11 cellular contexts compared by ENCODE assay signal in the genomic region with DNA sequence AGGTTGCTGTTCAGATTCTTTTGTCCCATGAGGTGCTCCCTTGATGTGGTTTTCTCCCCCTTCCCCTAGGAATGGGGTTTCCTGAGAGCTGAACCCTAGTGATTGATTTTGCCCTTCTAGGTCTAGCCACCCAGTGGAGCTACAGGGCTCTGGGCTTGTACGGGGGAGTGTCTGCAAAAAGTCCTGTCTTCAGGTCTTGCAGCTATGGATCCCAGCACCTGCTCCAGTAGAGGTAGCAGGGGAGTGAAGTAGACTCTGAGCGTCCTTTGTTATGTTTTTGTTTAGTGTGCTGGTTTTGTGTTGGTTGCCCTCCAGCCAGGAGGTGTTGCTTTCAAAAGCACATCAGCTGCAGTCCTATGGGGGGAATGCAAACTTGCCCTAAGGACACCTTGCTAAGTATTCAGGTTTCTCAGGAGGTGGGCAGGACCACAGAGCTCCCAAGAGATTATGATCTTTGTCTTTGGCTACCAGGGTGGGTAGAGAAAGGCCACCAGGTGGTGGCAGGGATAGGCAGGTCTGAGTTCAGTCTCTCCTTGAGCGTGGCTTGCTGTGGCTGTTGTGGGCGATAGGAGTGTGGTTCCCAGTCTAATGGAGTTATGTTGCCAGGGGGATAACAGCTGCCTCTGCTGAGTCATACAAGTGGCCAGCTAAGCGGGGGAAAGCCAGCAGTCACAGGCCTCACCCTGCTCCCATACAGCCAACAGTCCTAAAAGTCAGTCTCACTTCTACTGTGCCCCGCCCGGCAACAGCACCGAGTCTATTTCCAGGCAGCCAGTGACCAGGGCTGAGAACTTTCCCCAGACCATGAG.
DNase-seq lines count a peak whose midpoint lies in the region; ATAC-seq and TF ChIP-seq lines count a peak whose summit lies in the region.
"Had no signal": no experiment of that assay in that cellular context is flagged by ENCODE, and none has a peak within 500 bp of the region (broad histone marks: within the 10 kb centered on the region; RNA-seq: fewer than 3 reads in every experiment).

No MANE protein-coding gene starts in this region.

- no peaks in the 10 kb centered on the region for H3K36me3 ChIP-seq in tibial artery

- intact Hi-C loops in tibial artery (cut with DNase I; ENCODE audit: low total_unique reads) = no loop called here

- H3K27ac ChIP-seq in RWPE1 (peak overlapping the region; percentile 52), tibial artery (peak overlapping the region in 1 of 2 donors; percentile 30)
- H3K27ac ChIP-seq: C4-2B, HL-60 had no signal

- TF ChIP-seq CTCF in RWPE1 (conservative IDR thresholded peaks at IDR 0.05; ENCODE audit: low read depth) = no peak
- TF ChIP-seq CTCF in fibroblast of villous mesenchyme (IDR thresholded peaks at IDR 0.05; ENCODE audit: insufficient read depth, low read depth, low read length) = no peak
- no peak for TF ChIP-seq CTCF in tibial artery (IDR thresholded peaks at IDR 0.05)

- ATAC-seq in GM18502 (IDR thresholded peaks at IDR 0.05; ENCODE audit: poor library complexity, unreplicated experiment) (no peak), HG03342 (IDR thresholded peaks at IDR 0.05; ENCODE audit: unreplicated experiment) (no peak)

- H3K9me3 ChIP-seq in tibial artery = no peaks in the 10 kb centered on the region

- POLR2A ChIA-PET in RWPE1 (lab: Yijun Ruan, JAX; ENCODE audit: low non-redundant PET) = no interaction called here

- H3K4me1 ChIP-seq in tibial artery = peaks cover 0 to 5% (median 2%) of the 10 kb centered on the region in 4 donors

- H3K4me3 ChIP-seq in fibroblast of villous mesenchyme (ENCODE audit: low read depth, low read length) (no peak overlapping the region), tibial artery (no peak overlapping the region)

- CTCF ChIA-PET in RWPE1 (lab: Yijun Ruan, JAX) = interaction anchor here (0.6 to 0.7 kb wide), 3 partner anchors 87 to 695 kb away, joined by 3 to 6 read pairs (median 3); no protein-coding TSS in a partner anchor

- DNase-seq in SHP77 (lab: John Stamatoyannopoulos, UW) (peak; percentile 15 to 31), SHP77 treated with DMSO at 0.1 percent for 48 hours (lab: John Stamatoyannopoulos, UW) (no peak), RWPE1 (ENCODE audit: low spot score) (peak; percentile 70), fibroblast of villous mesenchyme (ENCODE audit: low read depth) (peak; percentile 83), tibial artery (peak; percentile 70 to 84), DMS153 treated with DMSO at 0.1 percent for 48 hours (lab: John Stamatoyannopoulos, UW; ENCODE audit: unreplicated experiment) (no peak)
- DNase-seq: midbrain had no signal

- H3K27me3 ChIP-seq in tibial artery = no peaks in the 10 kb centered on the region

Comparison
In these comparisons a context has a peak if more than half of its experiments do, and no peak if none do; other contexts are left out.
1. DNase-seq: peak in SHP77 (2 of 2), RWPE1 (single experiment), fibroblast of villous mesenchyme (single experiment) and tibial artery (2 of 2); none in SHP77 treated with DMSO at 0.1 percent for 48 hours (single experiment) and DMS153 treated with DMSO at 0.1 percent for 48 hours (single experiment).